ENCODE assay signal across 8 cellular contexts in genomic region chr21:16420086-16420724, GRCh38.
DNase-seq lines count a peak whose midpoint lies in the region; FAIRE-seq lines count a peak whose summit lies in the region.

No MANE protein-coding gene starts in this region.

- peak; percentile 11 for DNase-seq in AG20443 (ENCODE audit: low spot score)
- peak; percentile 81 for DNase-seq in NCI-H2227 treated with DMSO at 0.1 percent for 48 hours (lab: John Stamatoyannopoulos, UW)
- DNase-seq in myocyte (ENCODE audit: low read depth), result peak; percentile 83
- no peak for DNase-seq in T-helper 9 cell
- no peak for DNase-seq in NOMO-1 (lab: John Stamatoyannopoulos, UW; ENCODE audit: unreplicated experiment in 2 of 2)
- no peak for DNase-seq in NCI-H1930 (lab: John Stamatoyannopoulos, UW)
- DNase-seq in activated T-cell treated with anti-CD3 and anti-CD28 coated beads for 4 hours, result no peak

- peak; percentile 26 for FAIRE-seq in endometrium (lab: Jason Lieb, UNC)

Comparison
In these comparisons a context has a peak if more than half of its experiments do, and no peak if none do; other contexts are left out.
1. DNase-seq: peak in AG20443 (single experiment), NCI-H2227 treated with DMSO at 0.1 percent for 48 hours (single experiment) and myocyte (single experiment); none in T-helper 9 cell (single experiment), NOMO-1 (0 of 2), NCI-H1930 (0 of 2) and activated T-cell treated with anti-CD3 and anti-CD28 coated beads for 4 hours (single experiment).